ENCODE assay signal across 21 cellular contexts in the genomic region with DNA sequence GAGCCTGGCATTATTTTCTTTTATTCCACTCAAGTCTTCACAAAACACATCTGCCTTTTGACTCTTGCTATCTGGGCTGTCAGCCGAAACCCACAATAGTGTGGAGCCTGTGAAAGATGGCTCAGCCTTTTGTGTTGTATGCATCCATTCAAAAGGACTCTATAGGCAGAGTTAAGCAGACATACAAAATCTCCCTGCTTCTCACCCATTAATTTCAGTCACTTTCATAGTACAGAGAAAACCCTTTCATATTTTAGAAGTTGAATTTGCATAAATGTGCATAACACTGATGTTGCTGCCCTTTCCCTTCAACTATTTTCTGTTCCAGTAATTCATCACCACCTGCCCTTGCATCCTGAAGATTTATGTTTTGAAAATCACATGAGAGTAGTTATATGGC.
"Had no signal": no experiment of that assay in that cellular context is flagged by ENCODE, and none has a peak within 500 bp of the region (broad histone marks: within the 10 kb centered on the region; RNA-seq: fewer than 3 reads in every experiment).

No MANE protein-coding gene starts in this region.

- DNase-seq: activated CD4-positive, alpha-beta T cell treated with anti-CD3 and anti-CD28 coated beads for 48 hours; activated CD8-positive, alpha-beta T cell treated with anti-CD3 and anti-CD28 coated beads for 36 hours; activated naive CD4-positive, alpha-beta T cell treated with anti-CD3 and anti-CD28 coated beads for 36 hours; activated T-cell treated with anti-CD3 and anti-CD28 coated beads, Interleukin-2, amount 50 U/mL, for 24 hours; aorta; brain microvascular endothelial cell; central memory CD4-positive, alpha-beta T cell; dorsolateral prefrontal cortex; foreskin fibroblast; lower lobe of right lung; natural killer cell; stimulated activated CD4-positive, alpha-beta T cell treated with anti-CD3 and anti-CD28 coated beads, Interleukin-12 subunit alpha, Interleukin-12 subunit beta, amount 100 ng/mL, for 4 hours; stimulated activated CD4-positive, alpha-beta T cell treated with anti-CD3 and anti-CD28 coated beads, Interleukin-1b, Interleukin-23, amount 100 ng/mL, for 48 hours; stimulated activated CD8-positive, alpha-beta memory T cell treated with anti-CD3 and anti-CD28 coated beads, Interleukin-4, amount 100 ng/mL, for 48 hours; stimulated activated naive CD4-positive, alpha-beta T cell; T-helper 17 cell; thyroid gland had no signal

- H3K4me1 Mint-ChIP-seq: natural killer cell had no signal

- H3K36me3 Mint-ChIP-seq: natural killer cell had no signal

- H3K27ac Mint-ChIP-seq: activated CD8-positive, alpha-beta T cell treated with anti-CD3 and anti-CD28 coated beads for 36 hours; activated naive CD4-positive, alpha-beta T cell treated with anti-CD3 and anti-CD28 coated beads for 36 hours; activated T-cell treated with anti-CD3 and anti-CD28 coated beads, Interleukin-2, amount 50 U/mL, for 24 hours; natural killer cell; T-helper 17 cell had no signal

- H3K4me1 ChIP-seq: lower lobe of right lung, prostate gland, right atrium auricular region, thyroid gland had no signal

- H3K4me3 Mint-ChIP-seq: activated CD8-positive, alpha-beta T cell treated with anti-CD3 and anti-CD28 coated beads for 36 hours; activated naive CD4-positive, alpha-beta T cell treated with anti-CD3 and anti-CD28 coated beads for 36 hours; activated T-cell treated with anti-CD3 and anti-CD28 coated beads, Interleukin-2, amount 50 U/mL, for 24 hours; natural killer cell; T-helper 17 cell had no signal

- H3K79me2 ChIP-seq: hepatocyte had no signal

- H3K9me3 Mint-ChIP-seq: natural killer cell had no signal

- H2AFZ ChIP-seq: hepatocyte had no signal

- H3K4me2 ChIP-seq: hepatocyte had no signal

- H3K27me3 ChIP-seq: hepatocyte, thyroid gland had no signal

- H3K4me3 ChIP-seq: dorsolateral prefrontal cortex, hepatocyte, lower lobe of right lung, prostate gland, right atrium auricular region, thyroid gland had no signal

- H3K27ac ChIP-seq: brain microvascular endothelial cell, dorsolateral prefrontal cortex, epithelial cell of prostate, hepatocyte, lower lobe of right lung, prostate gland, right atrium auricular region, thyroid gland had no signal

- ATAC-seq: activated CD8-positive, alpha-beta T cell treated with anti-CD3 and anti-CD28 coated beads for 36 hours; lower lobe of right lung; natural killer cell; T-helper 17 cell had no signal

- H3K27me3 Mint-ChIP-seq: activated CD8-positive, alpha-beta T cell treated with anti-CD3 and anti-CD28 coated beads for 36 hours; activated T-cell treated with anti-CD3 and anti-CD28 coated beads, Interleukin-2, amount 50 U/mL, for 24 hours had no signal
